8 cellular contexts compared by ENCODE assay signal in genomic region chr17:2025622-2026309, GRCh38. TPM values are rescaled to one million over a fixed set of nuclear protein-coding genes. Genes with fewer than 3 reads are reported as not detected.
DNase-seq lines count a peak whose midpoint lies in the region; ATAC-seq and TF ChIP-seq lines count a peak whose summit lies in the region.

No MANE protein-coding gene starts in this region.

- H3K27ac ChIP-seq in HL-60 (replicated peaks): no peak overlapping the region
- no peak overlapping the region for H3K27ac ChIP-seq in SK-N-MC
- no peak overlapping the region for H3K27ac ChIP-seq in duodenal mucosa (ENCODE audit: low read depth, low read length)
- peak overlapping the region in 1 of 2 donors; percentile 43 for H3K27ac ChIP-seq in lung (ENCODE audit: low read depth in 1 of 2, low read length in 1 of 2)
- H3K27ac ChIP-seq in temporal lobe (ENCODE audit: low read depth, low read length): peak overlapping the region; percentile 36

- H3K9ac ChIP-seq in SK-N-MC (ENCODE audit: insufficient read length): no peak overlapping the region
- H3K9ac ChIP-seq in duodenal mucosa (ENCODE audit: low read depth in 1 of 2, low read length in 2 of 2): peak overlapping the region in 1 of 2 donors; percentile 25

- H3K36me3 ChIP-seq in SK-N-MC (ENCODE audit: insufficient read depth, low read length) (no peaks in the 10 kb centered on the region), duodenal mucosa (ENCODE audit: control insufficient read depth in 1 of 2, insufficient read depth in 2 of 2, low read length in 2 of 2) (no peaks in the 10 kb centered on the region), lung (ENCODE audit: control insufficient read depth in 2 of 2, insufficient read depth in 2 of 2, low read length in 2 of 2) (no peaks in the 10 kb centered on the region)

- H3K4me3 ChIP-seq in HL-60 (replicated peaks; ENCODE audit: insufficient read depth, low read length): peak overlapping the region; percentile 23
- H3K4me3 ChIP-seq in SK-N-MC: peak overlapping the region; percentile 88
- H3K4me3 ChIP-seq in duodenal mucosa (ENCODE audit: low read depth in 1 of 2, low read length in 2 of 2): peak overlapping the region; percentile 50 to 64
- no peak overlapping the region for H3K4me3 ChIP-seq in lung

- peaks cover 8% of the 10 kb centered on the region for H3K27me3 ChIP-seq in HL-60 (ENCODE audit: insufficient read depth, poor library complexity, severe bottlenecking)
- H3K27me3 ChIP-seq in duodenal mucosa (ENCODE audit: control insufficient read depth in 1 of 2, insufficient read depth in 2 of 2, low read length in 2 of 2): peaks cover 42 to 61% of the 10 kb centered on the region in 2 donors
- peaks cover 3% of the 10 kb centered on the region for H3K27me3 ChIP-seq in lung (ENCODE audit: control insufficient read depth, insufficient read depth)

- H3K9me3 ChIP-seq in SK-N-MC (ENCODE audit: low read depth, low read length) (no peaks in the 10 kb centered on the region), duodenal mucosa (ENCODE audit: control insufficient read depth in 1 of 2, low read length in 2 of 2) (no peaks in the 10 kb centered on the region), lung (ENCODE audit: control insufficient read depth in 2 of 2, insufficient read depth in 1 of 2, low read length in 1 of 2) (no peaks in the 10 kb centered on the region)

- 2% methylated on average over 54 to 55 of the region's 55 CpGs for WGBS in lung, 2 donors

- TF ChIP-seq CTCF in HL-60 (IDR thresholded peaks at IDR 0.05; ENCODE audit: insufficient read depth, low read length): no peak
- TF ChIP-seq CTCF in lung (IDR thresholded peaks at IDR 0.05; ENCODE audit: control extremely low read depth, extremely low read depth): peak; percentile 69

- ATAC-seq in lung (ENCODE audit: insufficient read depth, low FRiP score) (no peak), GM21737 (IDR thresholded peaks at IDR 0.05; ENCODE audit: unreplicated experiment) (no peak)

- peak; percentile 15 for DNase-seq in DMS 273 treated with DMSO at 0.1 percent for 48 hours (lab: John Stamatoyannopoulos, UW)
- peak in 1 of 2 experiments; percentile 25 for DNase-seq in HL-60 (ENCODE audit: low read depth in 1 of 2, low spot score in 1 of 2)
- DNase-seq in SK-N-MC (ENCODE audit: low read depth, low spot score): no peak
- DNase-seq in lung (ENCODE audit: low spot score): peak; percentile 71
- DNase-seq in NCI-H2107 (lab: John Stamatoyannopoulos, UW): no peak

- peaks cover 16 to 22% of the 10 kb centered on the region in 2 donors for H3K4me1 ChIP-seq in duodenal mucosa (ENCODE audit: control insufficient read depth in 1 of 2, insufficient read depth in 2 of 2, low read length in 2 of 2)
- peaks cover 2 to 22% of the 10 kb centered on the region in 2 donors for H3K4me1 ChIP-seq in lung (ENCODE audit: control insufficient read depth in 2 of 2, insufficient read depth in 2 of 2, low read length in 2 of 2)

RNA-seq across cellular contexts. Expression of gene RTN4RL1, which starts 0.6 kb away (rescaled TPM):
- total RNA-seq in lung (1 to 10 TPM in 1 of 2 donors, under 1 TPM in 1; 0.65 to 7.3 TPM), temporal lobe (18.2 TPM)
- 1 to 10 TPM; 1.2 to 3.5 TPM for polyA plus RNA-seq in lung

RNA-seq across cellular contexts. Expression of gene DPH1, which starts 4.2 kb away (rescaled TPM):
- total RNA-seq in lung: 10 to 100 TPM; 32.7 to 37.8 TPM
- 10 to 100 TPM; 21.1 to 21.6 TPM for polyA plus RNA-seq in lung
- 23.1 TPM for total RNA-seq in temporal lobe

RNA-seq across cellular contexts. Expression of gene OVCA2, which starts 16.1 kb away (rescaled TPM):
- total RNA-seq in lung: 10 to 100 TPM; 11.1 to 31.7 TPM
- polyA plus RNA-seq in lung: 10 to 100 TPM; 43.2 to 55.4 TPM
- 8.4 TPM for total RNA-seq in temporal lobe

RNA-seq across cellular contexts. Expression of gene HIC1, which starts 29.1 kb away (rescaled TPM):
- 10 to 100 TPM; 28.9 to 34.8 TPM for total RNA-seq in lung
- polyA plus RNA-seq in lung: 10 to 100 TPM in 1 of 2 donors, 1 to 10 TPM in 1; 5.5 to 14.4 TPM
- 2.5 TPM for total RNA-seq in temporal lobe

Comparison
In these comparisons a context has a peak if more than half of its experiments do, and no peak if none do; other contexts are left out.
1. DNase-seq: peak in DMS 273 treated with DMSO at 0.1 percent for 48 hours (single experiment) and lung (single experiment); none in SK-N-MC (single experiment) and NCI-H2107 (single experiment).